Comparison of ENCODE assay signal across 17 cellular contexts in the genomic region with DNA sequence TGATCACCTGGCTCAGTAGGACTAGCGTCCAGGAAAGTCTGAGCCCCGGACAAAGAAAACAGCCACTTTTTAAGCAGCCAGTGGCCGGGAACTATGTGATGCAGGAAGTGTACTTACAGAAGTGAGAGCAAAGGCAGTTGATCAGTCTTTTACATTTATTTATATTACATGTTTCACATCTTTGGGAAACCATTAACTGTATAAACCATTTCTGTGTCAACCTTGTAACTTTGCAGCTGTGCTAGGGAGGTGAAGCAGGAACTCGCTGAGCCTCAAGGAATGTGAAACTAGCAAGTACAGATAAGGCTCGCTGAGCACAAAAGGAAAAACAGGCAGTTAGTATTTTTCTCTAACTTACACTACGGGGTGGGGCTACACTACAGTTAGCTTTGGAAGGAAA. TPM values are rescaled to one million over a fixed set of nuclear protein-coding genes. Genes with fewer than 3 reads are reported as not detected.
DNase-seq lines count a peak whose midpoint lies in the region; ATAC-seq, FAIRE-seq and TF ChIP-seq lines count a peak whose summit lies in the region.
"Had no signal": no experiment of that assay in that cellular context is flagged by ENCODE, and none has a peak within 500 bp of the region (broad histone marks: within the 10 kb centered on the region; RNA-seq: fewer than 3 reads in every experiment).

No MANE protein-coding gene starts in this region.

- H3K4me1 Mint-ChIP-seq in T-helper 1 cell treated with Interleukin-12 subunit alpha and Interleukin-12 subunit beta and Interleukin-4 antibody, amounts not matched to agents 30 μg/mL and 1 μg/mL, for 36 hours (ENCODE audit: low read depth) = peaks cover 25% of the 10 kb centered on the region
- H3K4me1 Mint-ChIP-seq in astrocyte (ENCODE audit: low read depth, unreplicated experiment) = no peaks in the 10 kb centered on the region

- H3K4me3 ChIP-seq in astrocyte (ENCODE audit: insufficient read depth, low read depth, low read length) (no peak overlapping the region), thyroid gland (replicated peaks in 1 of 3) (no peak overlapping the region), Peyer's patch (no peak overlapping the region)
- H3K4me3 ChIP-seq: suprapubic skin had no signal

- peaks cover 4% of the 10 kb centered on the region for H3K36me3 Mint-ChIP-seq in T-helper 1 cell treated with Interleukin-12 subunit alpha and Interleukin-12 subunit beta and Interleukin-4 antibody, amounts not matched to agents 30 μg/mL and 1 μg/mL, for 36 hours (ENCODE audit: low read depth)
- H3K36me3 Mint-ChIP-seq in astrocyte (ENCODE audit: low read depth, unreplicated experiment) = no peaks in the 10 kb centered on the region

- H3K4me2 ChIP-seq in astrocyte (ENCODE audit: low read length) = no peak overlapping the region

- FAIRE-seq in astrocyte (lab: Jason Lieb, UNC) = no peak
- FAIRE-seq: GM12891 had no signal

- 12 to 16% methylated on average over 6 of the region's 6 CpGs for WGBS in thyroid gland, 2 donors

- intact Hi-C loops in thyroid gland (cut with DNase I) = no loop called here

- ATAC-seq in HG03097 (IDR thresholded peaks at IDR 0.05; ENCODE audit: low FRiP score, unreplicated experiment) = peak; percentile 69
- ATAC-seq: activated CD4-positive, alpha-beta T cell treated with anti-CD3 and anti-CD28 coated beads for 36 hours; esophagus mucosa had no signal

- DNase-seq in T-helper 1 cell = no peak
- DNase-seq in astrocyte (ENCODE audit: low read depth) = peak; percentile 4
- DNase-seq in thyroid gland = peak; percentile 17 to 32
- no peak for DNase-seq in SKM-1 treated with dmso at 0.1 percent for 144 hours (lab: John Stamatoyannopoulos, UW; ENCODE audit: unreplicated experiment)
- DNase-seq in Peyer's patch = no peak
- DNase-seq in DMS153 (lab: John Stamatoyannopoulos, UW) = no peak
- DNase-seq: 8988T; activated CD4-positive, alpha-beta T cell treated with anti-CD3 and anti-CD28 coated beads for 36 hours; activated gamma-delta T cell; caudate nucleus; GOT3; SHP77 had no signal

- TF ChIP-seq CTCF in astrocyte (IDR thresholded peaks at IDR 0.05; ENCODE audit: insufficient read depth, low read depth, low read length) = no peak
- TF ChIP-seq CTCF in thyroid gland (IDR thresholded peaks at IDR 0.05) = no peak
- TF ChIP-seq CTCF in Peyer's patch (IDR thresholded peaks at IDR 0.05) = no peak

- H3K4me3 Mint-ChIP-seq in T-helper 1 cell treated with Interleukin-12 subunit alpha and Interleukin-12 subunit beta and Interleukin-4 antibody, amounts not matched to agents 30 μg/mL and 1 μg/mL, for 36 hours = no peak overlapping the region
- no peak overlapping the region for H3K4me3 Mint-ChIP-seq in astrocyte (ENCODE audit: unreplicated experiment)
- H3K4me3 Mint-ChIP-seq: activated CD4-positive, alpha-beta T cell treated with anti-CD3 and anti-CD28 coated beads for 36 hours had no signal

- peak overlapping the region; percentile 52 for H3K27ac Mint-ChIP-seq in T-helper 1 cell treated with Interleukin-12 subunit alpha and Interleukin-12 subunit beta and Interleukin-4 antibody, amounts not matched to agents 30 μg/mL and 1 μg/mL, for 36 hours
- no peak overlapping the region for H3K27ac Mint-ChIP-seq in astrocyte (ENCODE audit: unreplicated experiment)
- H3K27ac Mint-ChIP-seq: activated CD4-positive, alpha-beta T cell treated with anti-CD3 and anti-CD28 coated beads for 36 hours had no signal

- H3K4me1 ChIP-seq in astrocyte (ENCODE audit: insufficient read depth, low read length) = no peaks in the 10 kb centered on the region
- peaks cover 4 to 19% of the 10 kb centered on the region in 2 donors for H3K4me1 ChIP-seq in thyroid gland
- H3K4me1 ChIP-seq in Peyer's patch = no peaks in the 10 kb centered on the region
- H3K4me1 ChIP-seq: suprapubic skin had no signal

- no peak overlapping the region for H3K9ac ChIP-seq in astrocyte (ENCODE audit: low read length)

- peaks cover 8% of the 10 kb centered on the region for H3K27me3 Mint-ChIP-seq in T-helper 1 cell treated with Interleukin-12 subunit alpha and Interleukin-12 subunit beta and Interleukin-4 antibody, amounts not matched to agents 30 μg/mL and 1 μg/mL, for 36 hours (ENCODE audit: low read depth)
- no peaks in the 10 kb centered on the region for H3K27me3 Mint-ChIP-seq in astrocyte (ENCODE audit: low read depth, unreplicated experiment)

- H3K9me3 ChIP-seq in astrocyte (ENCODE audit: insufficient read depth, low read depth, low read length) (no peaks in the 10 kb centered on the region), thyroid gland (no peaks in the 10 kb centered on the region), Peyer's patch (no peaks in the 10 kb centered on the region)
- H3K9me3 ChIP-seq: suprapubic skin had no signal

- TF ChIP-seq POLR2A in thyroid gland (IDR thresholded peaks at IDR 0.05) (no peak), Peyer's patch (IDR thresholded peaks at IDR 0.05) (no peak)

- H3K79me2 ChIP-seq in astrocyte (ENCODE audit: insufficient read depth, low read length) = no peaks in the 10 kb centered on the region

- H3K9me3 Mint-ChIP-seq in T-helper 1 cell treated with Interleukin-12 subunit alpha and Interleukin-12 subunit beta and Interleukin-4 antibody, amounts not matched to agents 30 μg/mL and 1 μg/mL, for 36 hours = peaks cover 9% of the 10 kb centered on the region
- peaks cover 6% of the 10 kb centered on the region for H3K9me3 Mint-ChIP-seq in astrocyte (ENCODE audit: unreplicated experiment)

- no peaks in the 10 kb centered on the region for H3K36me3 ChIP-seq in astrocyte (ENCODE audit: insufficient read depth, low read length)
- H3K36me3 ChIP-seq in thyroid gland = no peaks in the 10 kb centered on the region
- H3K36me3 ChIP-seq in Peyer's patch = no peaks in the 10 kb centered on the region
- H3K36me3 ChIP-seq: suprapubic skin had no signal

- H3K27me3 ChIP-seq in astrocyte (ENCODE audit: insufficient read depth, low read length) (peaks cover 3% of the 10 kb centered on the region), thyroid gland (no peaks in the 10 kb centered on the region), Peyer's patch (no peaks in the 10 kb centered on the region)

- H2AFZ ChIP-seq in astrocyte (ENCODE audit: low read depth, low read length) = no peak overlapping the region

- H3K27ac ChIP-seq in astrocyte (ENCODE audit: low read depth, low read length) (no peak overlapping the region), thyroid gland (peak overlapping the region; percentile 19 to 70 (median 28)), Peyer's patch (no peak overlapping the region)
- H3K27ac ChIP-seq: suprapubic skin had no signal

- H4K20me1 ChIP-seq in astrocyte (ENCODE audit: insufficient read depth, low read length) = no peaks in the 10 kb centered on the region

RNA-seq across cellular contexts. Expression of a gene that starts 39.9 kb away (rescaled TPM):
- 2.3 and 3.3 TPM in 2 replicates for total RNA-seq in astrocyte
- 1 to 10 TPM in 3 of 4 donors, under 1 TPM in 1; 0.67 to 4.7 (median 2.3) TPM for total RNA-seq in thyroid gland
- 1 to 10 TPM in 2 of 4 donors, under 1 TPM in 1, not detected in 1; 0.83 to 3.9 (median 2.7) TPM for total RNA-seq in Peyer's patch
- total RNA-seq: activated CD4-positive, alpha-beta T cell treated with anti-CD3 and anti-CD28 coated beads for 36 hours had no signal

Comparison
In these comparisons a context has a peak if more than half of its experiments do, and no peak if none do; other contexts are left out.
1. DNase-seq: peak in astrocyte (single experiment) and thyroid gland (2 of 2); none in T-helper 1 cell (0 of 5), SKM-1 treated with dmso at 0.1 percent for 144 hours (single experiment), Peyer's patch (0 of 3) and DMS153 (single experiment).
2. H3K27ac ChIP-seq: peak in thyroid gland (3 of 3); none in astrocyte (single experiment) and Peyer's patch (0 of 4).